Comparison of ENCODE assay signal across 8 cellular contexts in the genomic region with DNA sequence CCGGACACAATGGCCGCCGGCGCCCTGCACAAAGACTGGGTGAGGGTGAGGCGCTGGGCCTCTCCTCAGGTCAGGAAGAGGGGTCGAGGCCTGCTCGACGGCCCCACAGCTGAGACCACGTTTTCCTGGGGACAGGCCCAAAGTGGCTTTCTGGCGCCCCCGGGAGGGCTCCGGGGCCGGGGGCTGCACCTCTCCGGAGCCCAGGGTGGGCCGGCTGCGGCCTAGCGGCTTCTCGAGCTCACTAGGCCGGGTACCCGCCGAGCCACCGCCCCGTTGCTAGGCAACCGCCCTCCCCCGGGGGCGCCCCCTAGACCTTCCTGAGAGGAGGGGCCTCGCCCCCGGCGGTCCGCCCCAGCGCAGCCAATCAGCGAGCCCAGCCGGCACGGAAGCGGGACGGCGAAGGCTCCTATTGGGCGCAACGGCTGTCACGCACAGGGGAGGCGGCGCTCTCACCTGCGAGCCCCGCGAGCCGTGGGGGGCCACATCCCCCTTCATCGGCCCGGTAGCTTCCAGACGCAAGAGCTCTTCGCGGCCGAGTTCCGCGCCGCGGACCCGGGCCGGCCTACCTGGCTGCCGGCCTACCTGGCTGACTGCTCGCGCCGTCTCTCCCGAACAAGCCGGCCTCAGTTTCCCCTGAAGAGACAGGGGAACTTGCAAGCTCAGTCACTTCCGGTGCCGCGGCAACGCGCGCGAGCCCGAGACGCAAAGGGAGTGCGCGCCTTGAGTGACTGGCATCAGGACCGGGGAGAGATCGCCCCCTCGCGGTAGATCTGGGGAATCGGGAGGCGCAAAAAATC.
DNase-seq lines count a peak whose midpoint lies in the region; ATAC-seq and TF ChIP-seq lines count a peak whose summit lies in the region.

No MANE protein-coding gene starts in this region.

- peak overlapping the region; percentile 91 for H3K9ac ChIP-seq in OCI-LY1 (ENCODE audit: low read length)
- H3K9ac ChIP-seq in mucosa of stomach (ENCODE audit: low read length), result peak overlapping the region; percentile 100

- peak; percentile 98 for DNase-seq in DMS53 (lab: John Stamatoyannopoulos, UW)
- peak; percentile 98 for DNase-seq in HuH-7.5 (ENCODE audit: low spot score)
- DNase-seq in activated T-cell treated with anti-CD3 and anti-CD28 coated beads for 4 hours, result peak; percentile 97
- peak; percentile 91 for DNase-seq in epithelial cell of prostate (ENCODE audit: low read depth, low spot score)
- DNase-seq in stimulated activated CD8-positive, alpha-beta memory T cell treated with anti-CD3 and anti-CD28 coated beads, Interleukin-4, amount 100 ng/mL, for 48 hours, result peak; percentile 98

- H3K9me3 ChIP-seq in OCI-LY1 (ENCODE audit: low read length), result no peaks in the 10 kb centered on the region
- H3K9me3 ChIP-seq in mucosa of stomach (ENCODE audit: control insufficient read depth, low read length), result no peaks in the 10 kb centered on the region

- no peaks in the 10 kb centered on the region for H3K9me2 ChIP-seq in OCI-LY1 (ENCODE audit: low read depth, low read length)

- H3K4me3 ChIP-seq in OCI-LY1 (ENCODE audit: low read depth, low read length, poor library complexity, severe bottlenecking), result peak overlapping the region; percentile 78
- peak overlapping the region; percentile 61 for H3K4me3 ChIP-seq in mucosa of stomach (ENCODE audit: low read length)

- H4K20me1 ChIP-seq in OCI-LY1 (ENCODE audit: insufficient read depth, low read length), result no peaks in the 10 kb centered on the region

- H2AFZ ChIP-seq in OCI-LY1 (ENCODE audit: low read length), result no peak overlapping the region

- H3K27me3 ChIP-seq in OCI-LY1 (ENCODE audit: insufficient read depth, low read length) (no peaks in the 10 kb centered on the region), mucosa of stomach (ENCODE audit: control insufficient read depth, insufficient read depth, low read length) (no peaks in the 10 kb centered on the region)

- peak; percentile 88 for TF ChIP-seq CTCF in OCI-LY1 (IDR thresholded peaks at IDR 0.05; ENCODE audit: low read length)

- H3K36me3 ChIP-seq in OCI-LY1 (ENCODE audit: insufficient read depth, low read length), result peaks cover 24% of the 10 kb centered on the region; the same call in 1 of the 2 replicates
- H3K36me3 ChIP-seq in mucosa of stomach (ENCODE audit: control insufficient read depth, insufficient read depth, low read length), result peaks cover 4% of the 10 kb centered on the region

- H3F3A ChIP-seq in OCI-LY1 (ENCODE audit: insufficient read depth, low read length), result no peaks in the 10 kb centered on the region

- peak overlapping the region; percentile 92 for H3K4me2 ChIP-seq in OCI-LY1 (ENCODE audit: low read length)

- peak; percentile 82 for ATAC-seq in GM21528 (IDR thresholded peaks at IDR 0.05; ENCODE audit: low FRiP score, unreplicated experiment)

- H3K79me2 ChIP-seq in OCI-LY1 (ENCODE audit: insufficient read depth, low read length), result peaks cover 38% of the 10 kb centered on the region

- H3K27ac ChIP-seq in OCI-LY1 (ENCODE audit: low read depth, low read length, poor library complexity, severe bottlenecking) (peak overlapping the region; percentile 91), epithelial cell of prostate (peak overlapping the region; percentile 100)

- H3K4me1 ChIP-seq in OCI-LY1 (ENCODE audit: insufficient read depth, low read length, severe bottlenecking) (peaks cover 31% of the 10 kb centered on the region), mucosa of stomach (ENCODE audit: control insufficient read depth, insufficient read depth, low read length) (peaks cover 30% of the 10 kb centered on the region)

Comparison
In these comparisons a context has a peak if more than half of its experiments do, and no peak if none do; other contexts are left out.
1. Peak in every context shown above with its lines: DNase-seq, ATAC-seq, H3K4me3 ChIP-seq and H3K27ac ChIP-seq.